In genomic region chr7:33534830-33535229, GRCh38 we compare ENCODE assay signal across 23 cellular contexts.
DNase-seq lines count a peak whose midpoint lies in the region; ATAC-seq and TF ChIP-seq lines count a peak whose summit lies in the region.
"Had no signal": no experiment of that assay in that cellular context is flagged by ENCODE, and none has a peak within 500 bp of the region (broad histone marks: within the 10 kb centered on the region; RNA-seq: fewer than 3 reads in every experiment).

No MANE protein-coding gene starts in this region.

- ATAC-seq in natural killer cell treated with Interleukin-12 subunit alpha and Interleukin-12 subunit beta and Interleukin-15 and Interleukin-18, amount 100 ng/mL, for 72 hours = no peak
- ATAC-seq in natural killer cell (no peak), HG03159 (IDR thresholded peaks at IDR 0.05; ENCODE audit: unreplicated experiment) (no peak), HG03354 (IDR thresholded peaks at IDR 0.05; ENCODE audit: poor library complexity, severe bottlenecking, unreplicated experiment) (no peak), right lobe of liver (no peak)
- ATAC-seq: A549, foreskin keratinocyte, left ventricle myocardium superior, PC-3 had no signal

- no peaks in the 10 kb centered on the region for H3K4me1 ChIP-seq in right lobe of liver
- H3K4me1 ChIP-seq in thyroid gland = no peaks in the 10 kb centered on the region
- H3K4me1 ChIP-seq: A549, foreskin keratinocyte, parathyroid adenoma had no signal

- no peaks in the 10 kb centered on the region for H3K36me3 ChIP-seq in right lobe of liver
- H3K36me3 ChIP-seq in thyroid gland = no peaks in the 10 kb centered on the region

- TF ChIP-seq CTCF in natural killer cell (IDR thresholded peaks at IDR 0.05) = no peak
- TF ChIP-seq CTCF in astrocyte of the spinal cord (IDR thresholded peaks at IDR 0.05; ENCODE audit: low read depth, low read length) = no peak
- TF ChIP-seq CTCF in right lobe of liver (IDR thresholded peaks at IDR 0.05) = no peak
- no peak for TF ChIP-seq CTCF in thyroid gland (IDR thresholded peaks at IDR 0.05)

- no peak overlapping the region for H3K4me3 ChIP-seq in astrocyte of the spinal cord (ENCODE audit: low read depth, low read length)
- H3K4me3 ChIP-seq in right lobe of liver = no peak overlapping the region
- H3K4me3 ChIP-seq in thyroid gland (replicated peaks in 1 of 3) = no peak overlapping the region
- H3K4me3 ChIP-seq: A549, skin epidermis had no signal

- H3K9me3 ChIP-seq in right lobe of liver = no peaks in the 10 kb centered on the region
- H3K9me3 ChIP-seq in thyroid gland = no peaks in the 10 kb centered on the region
- H3K9me3 ChIP-seq: A549 had no signal

- H3K36me3 Mint-ChIP-seq in natural killer cell treated with Interleukin-12 subunit alpha and Interleukin-12 subunit beta and Interleukin-15 and Interleukin-18, amount 100 ng/mL, for 72 hours = peaks cover 8% of the 10 kb centered on the region
- H3K36me3 Mint-ChIP-seq in natural killer cell = peaks cover 8% of the 10 kb centered on the region

- no peaks in the 10 kb centered on the region for H3K27me3 ChIP-seq in right lobe of liver
- no peaks in the 10 kb centered on the region for H3K27me3 ChIP-seq in thyroid gland
- H3K27me3 ChIP-seq: foreskin keratinocyte had no signal

- peaks cover 3% of the 10 kb centered on the region for H3K9me3 Mint-ChIP-seq in natural killer cell treated with Interleukin-12 subunit alpha and Interleukin-12 subunit beta and Interleukin-15 and Interleukin-18, amount 100 ng/mL, for 72 hours
- no peaks in the 10 kb centered on the region for H3K9me3 Mint-ChIP-seq in natural killer cell

- H3K4me1 Mint-ChIP-seq in natural killer cell treated with Interleukin-12 subunit alpha and Interleukin-12 subunit beta and Interleukin-15 and Interleukin-18, amount 100 ng/mL, for 72 hours (ENCODE audit: low read depth in 2 of 2) = peaks cover 28 to 37% of the 10 kb centered on the region in 2 donors
- H3K4me1 Mint-ChIP-seq in natural killer cell = peaks cover 46 to 58% of the 10 kb centered on the region in 2 donors
- H3K4me1 Mint-ChIP-seq: CD4-positive, CD25-positive, alpha-beta regulatory T cell had no signal

- intact Hi-C loops in natural killer cell (cut with micrococcal nuclease) (no loop called here), right lobe of liver (cut with DNase I) (no loop called here), thyroid gland (cut with DNase I) (no loop called here)

- TF ChIP-seq POLR2A in right lobe of liver (IDR thresholded peaks at IDR 0.05) (no peak), thyroid gland (IDR thresholded peaks at IDR 0.05) (no peak)

- 64% methylated on average over 1 of the region's 1 CpG for WGBS in right lobe of liver (ENCODE audit: insufficient coverage, low coverage, low lambda C conversion rate, missing lambda C conversion rate)
- WGBS in thyroid gland, 2 donors = 89 to 98% methylated on average over 1 of the region's 1 CpG

- H3K27ac ChIP-seq in right lobe of liver (no peak overlapping the region), thyroid gland (no peak overlapping the region)
- H3K27ac ChIP-seq: A549, foreskin keratinocyte, parathyroid adenoma, skin epidermis had no signal

- in situ Hi-C loops in astrocyte of the spinal cord (cut with HindIII; ENCODE audit: low sequenced_read_pairs) = no loop called here

- H3K4me3 Mint-ChIP-seq in natural killer cell treated with Interleukin-12 subunit alpha and Interleukin-12 subunit beta and Interleukin-15 and Interleukin-18, amount 100 ng/mL, for 72 hours = peak overlapping the region; percentile 30
- H3K4me3 Mint-ChIP-seq in natural killer cell = no peak overlapping the region
- H3K4me3 Mint-ChIP-seq: CD4-positive, CD25-positive, alpha-beta regulatory T cell had no signal

- DNase-seq in natural killer cell treated with Interleukin-12 subunit alpha and Interleukin-12 subunit beta and Interleukin-15 and Interleukin-18, amount 100 ng/mL, for 72 hours (ENCODE audit: low spot score) = no peak
- DNase-seq in natural killer cell (no peak), astrocyte of the spinal cord (ENCODE audit: low read depth, low spot score) (peak; percentile 18), islet precursor cell (peak; percentile 70), right lobe of liver (no peak), thyroid gland (no peak)
- DNase-seq: activated CD4-positive, alpha-beta T cell treated with anti-CD3 and anti-CD28 coated beads, Interleukin-2, amount 50 U/mL, for 1 hour; activated naive CD4-positive, alpha-beta T cell; anterior cingulate cortex; CD4-positive, CD25-positive, alpha-beta regulatory T cell; DMS53; foreskin keratinocyte; left ventricle myocardium superior; NCI-H1417; NCI-H2171; NCI-H69; PC-3; stimulated activated CD4-positive, alpha-beta T cell treated with anti-CD3 and anti-CD28 coated beads, Interleukin-4, amount 100 ng/mL, for 4 hours had no signal

- H3K27me3 Mint-ChIP-seq in natural killer cell treated with Interleukin-12 subunit alpha and Interleukin-12 subunit beta and Interleukin-15 and Interleukin-18, amount 100 ng/mL, for 72 hours = no peaks in the 10 kb centered on the region
- no peaks in the 10 kb centered on the region for H3K27me3 Mint-ChIP-seq in natural killer cell (ENCODE audit: low read depth in 2 of 2)

- H3K27ac Mint-ChIP-seq in natural killer cell treated with Interleukin-12 subunit alpha and Interleukin-12 subunit beta and Interleukin-15 and Interleukin-18, amount 100 ng/mL, for 72 hours = peak overlapping the region; percentile 12 to 32
- no peak overlapping the region for H3K27ac Mint-ChIP-seq in natural killer cell
- H3K27ac Mint-ChIP-seq: CD4-positive, CD25-positive, alpha-beta regulatory T cell had no signal

Comparison
In these comparisons a context has a peak if more than half of its experiments do, and no peak if none do; other contexts are left out.
1. H3K27ac Mint-ChIP-seq: peak in natural killer cell treated with Interleukin-12 subunit alpha and Interleukin-12 subunit beta and Interleukin-15 and Interleukin-18, amount 100 ng/mL, for 72 hours (2 of 2); none in natural killer cell (0 of 2).
2. DNase-seq: peak in astrocyte of the spinal cord (single experiment) and islet precursor cell (single experiment); none in natural killer cell treated with Interleukin-12 subunit alpha and Interleukin-12 subunit beta and Interleukin-15 and Interleukin-18, amount 100 ng/mL, for 72 hours (single experiment), natural killer cell (single experiment), right lobe of liver (0 of 3) and thyroid gland (0 of 2).